ENCODE assay signal across 8 cellular contexts in the genomic region with DNA sequence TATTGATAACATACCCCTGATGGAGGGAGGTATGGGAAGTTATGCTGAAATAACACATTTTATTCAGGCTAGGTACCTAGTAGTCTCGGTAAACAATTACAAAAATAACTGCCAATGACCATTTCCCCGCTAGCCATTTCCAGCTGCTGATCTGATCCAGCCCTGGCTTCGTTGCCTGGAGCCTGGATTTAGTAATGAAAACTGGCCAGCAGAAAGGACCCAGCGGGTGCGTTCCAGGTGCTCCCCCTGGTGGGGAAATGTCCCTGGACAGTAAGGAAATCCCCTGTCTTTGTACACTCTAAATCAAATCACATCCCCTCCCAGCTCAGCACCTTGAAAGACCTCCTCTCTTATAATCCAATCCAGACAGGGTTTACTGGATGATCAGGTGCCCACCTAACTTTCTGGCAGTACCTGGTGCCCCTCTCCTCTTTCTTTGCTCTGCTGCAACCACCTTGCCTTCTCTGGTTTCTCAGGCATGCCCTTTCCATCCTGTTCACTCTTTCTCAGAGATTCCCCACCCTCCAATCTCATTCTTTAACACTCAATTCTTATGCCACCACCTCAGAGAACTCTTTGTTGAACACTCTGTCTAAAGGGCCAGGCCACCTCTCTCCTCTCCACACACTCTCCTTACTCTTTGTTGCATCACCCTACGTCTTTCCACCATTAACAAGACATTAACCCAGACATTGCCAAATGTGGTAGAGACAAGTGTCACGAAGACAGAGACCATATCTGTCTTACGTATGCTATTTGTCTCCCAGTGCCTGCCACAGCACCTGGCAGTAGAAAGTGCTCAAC. TPM values are rescaled to one million over a fixed set of nuclear protein-coding genes. Genes with fewer than 3 reads are reported as not detected.
DNase-seq lines count a peak whose midpoint lies in the region; ATAC-seq, FAIRE-seq and TF ChIP-seq lines count a peak whose summit lies in the region.

No MANE protein-coding gene starts in this region.

- H3K9ac ChIP-seq in kidney (ENCODE audit: low read length in 2 of 2) = no peak overlapping the region

- intact Hi-C loops in kidney (cut with DNase I) = no loop called here

- peak; percentile 76 for TF ChIP-seq CTCF in kidney (IDR thresholded peaks at IDR 0.05; ENCODE audit: borderline replicate concordance, extremely low read depth, insufficient read depth)

- no peak overlapping the region for H3K27ac ChIP-seq in kidney (ENCODE audit: low read depth in 2 of 2, low read length in 2 of 2)

- peaks cover 4 to 11% of the 10 kb centered on the region in 2 donors for H3K4me1 ChIP-seq in kidney (ENCODE audit: control insufficient read depth in 1 of 2, insufficient read depth in 1 of 2, low read depth in 1 of 2, low read length in 2 of 2)

- in situ Hi-C loops in T47D (cut with HindIII; ENCODE audit: low pct_unique_long_range_greater_than_20kb, low sequenced_read_pairs) = no loop called here

- H3K9me3 ChIP-seq in kidney (ENCODE audit: control insufficient read depth in 1 of 2, low read length in 2 of 2) = no peaks in the 10 kb centered on the region

- no peak for ATAC-seq in GM18907 (IDR thresholded peaks at IDR 0.05; ENCODE audit: unreplicated experiment)

- H3K4me3 ChIP-seq in kidney (ENCODE audit: low read length in 2 of 2) = no peak overlapping the region

- DNase-seq in DMS53 treated with DMSO at 0.1 percent for 48 hours (lab: John Stamatoyannopoulos, UW; ENCODE audit: unreplicated experiment) (peak; percentile 72), HuH-7 (ENCODE audit: low spot score) (peak; percentile 75), T-helper 22 cell (ENCODE audit: low read depth) (peak; percentile 23), T47D (ENCODE audit: low read depth in 1 of 2, low spot score in 1 of 2) (peak; percentile 59 to 66), kidney (peak; percentile 86), NCI-H2171 treated with DMSO at 0.1 percent for 48 hours (lab: John Stamatoyannopoulos, UW) (no peak)
- DNase-seq in stimulated activated CD4-positive, alpha-beta T cell treated with anti-CD3 and anti-CD28 coated beads, Interleukin-4, amount 100 ng/mL, for 4 hours = peak; percentile 12 to 40

- no peaks in the 10 kb centered on the region for H3K36me3 ChIP-seq in kidney (ENCODE audit: control insufficient read depth in 1 of 2, insufficient read depth in 2 of 2, low read length in 2 of 2)

- peak; percentile 15 for FAIRE-seq in kidney (lab: Jason Lieb, UNC)

RNA-seq across cellular contexts. Expression of a gene that starts 50.1 kb away (rescaled TPM):
- total RNA-seq in kidney = 67.7 TPM
- 9.9 TPM for polyA plus RNA-seq in kidney (ENCODE audit: insufficient read depth, low read depth, low replicate concordance)

RNA-seq across cellular contexts. Expression of a gene that starts 53.8 kb away (rescaled TPM):
- 78.5 TPM for total RNA-seq in kidney
- 36.4 TPM for polyA plus RNA-seq in kidney (ENCODE audit: insufficient read depth, low read depth, low replicate concordance)
